In the genomic region with DNA sequence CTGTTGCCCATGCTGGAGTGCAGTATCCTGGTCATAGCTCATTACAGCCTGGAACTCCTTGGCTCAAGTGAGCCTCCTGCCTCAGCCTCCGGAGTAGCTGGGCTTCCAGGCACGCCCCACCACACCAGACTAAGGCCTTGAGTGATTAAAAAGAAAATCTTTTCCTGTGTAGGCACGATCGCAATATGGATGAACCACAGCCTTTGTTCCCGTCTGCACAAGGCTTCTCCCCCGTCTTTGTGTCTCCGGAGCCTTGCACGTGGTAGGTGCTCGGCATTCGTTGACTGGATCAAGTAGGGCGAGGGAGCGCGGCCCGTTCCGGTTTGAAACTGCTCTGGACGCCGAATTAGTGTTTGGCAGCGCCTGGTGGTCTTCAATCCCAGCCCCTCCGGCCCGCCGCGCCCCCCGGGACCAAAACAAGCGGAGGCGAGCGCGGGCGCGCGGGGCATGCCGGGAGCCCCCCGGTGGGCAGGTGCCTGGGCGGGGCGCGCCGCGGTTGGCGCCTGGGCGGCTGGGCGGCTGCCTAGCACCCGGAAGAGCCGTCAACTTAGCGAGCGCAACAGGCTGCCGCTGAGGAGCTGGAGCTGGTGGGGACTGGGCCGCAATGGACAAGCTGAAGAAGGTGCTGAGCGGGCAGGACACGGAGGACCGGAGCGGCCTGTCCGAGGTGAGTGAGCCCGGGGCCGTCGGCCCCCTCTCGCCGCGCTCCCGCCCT, we compare ENCODE assay signal across 8 cellular contexts. TPM values are rescaled to one million over a fixed set of nuclear protein-coding genes. Genes with fewer than 3 reads are reported as not detected.
A peak's percentile ranks its signal among the peaks of the same experiment; 100 is the strongest.
DNase-seq lines count a peak whose midpoint lies in the region; ATAC-seq and TF ChIP-seq lines count a peak whose summit lies in the region.

TSS of gene SFT2D2 (plus strand) at position 529 of the 715 bp plus-strand sequence. CDS start at position 605, 76 bp downstream.

- ATAC-seq in HG02571 (IDR thresholded peaks at IDR 0.05; ENCODE audit: unreplicated experiment) = peak; percentile 80

- H3K4me1 ChIP-seq in cardiac muscle cell (ENCODE audit: low read depth) (peaks cover 15% of the 10 kb centered on the region), transverse colon (peaks cover 6 to 47% (median 28%) of the 10 kb centered on the region in 4 donors)

- DNase-seq in NCI-H1092 (lab: John Stamatoyannopoulos, UW) (peak; percentile 78), SW480 (ENCODE audit: low spot score) (peak; percentile 78), cardiac muscle cell (ENCODE audit: low read depth in 1 of 2, low spot score in 1 of 2) (peak; percentile 78 to 86), pons (ENCODE audit: low spot score) (peak; percentile 64), transverse colon (peak; percentile 84)
- DNase-seq in activated naive CD8-positive, alpha-beta T cell treated with anti-CD3 and anti-CD28 coated beads, Interleukin-2, amount 50 U/mL, for 16 hours (ENCODE audit: low read depth, low spot score) = peak; percentile 51

- TF ChIP-seq CTCF in cardiac muscle cell (IDR thresholded peaks at IDR 0.05; ENCODE audit: low read depth, low read length) (no peak), transverse colon (IDR thresholded peaks at IDR 0.05) (no peak)

- no peak for TF ChIP-seq EP300 in transverse colon (IDR thresholded peaks at IDR 0.05; ENCODE audit: low read depth)

- H3K9me3 ChIP-seq in cardiac muscle cell (ENCODE audit: low read depth) = no peaks in the 10 kb centered on the region
- no peaks in the 10 kb centered on the region for H3K9me3 ChIP-seq in transverse colon

- H3K36me3 ChIP-seq in cardiac muscle cell (peaks cover 5% of the 10 kb centered on the region), transverse colon (no peaks in the 10 kb centered on the region)

- H3K27me3 ChIP-seq in cardiac muscle cell = no peaks in the 10 kb centered on the region
- H3K27me3 ChIP-seq in transverse colon = no peaks in the 10 kb centered on the region

- TF ChIP-seq POLR2A in GM10847 (IDR thresholded peaks at IDR 0.05; ENCODE audit: extremely low read depth, insufficient read length) (peak; percentile 89), transverse colon (IDR thresholded peaks at IDR 0.05) (peak; percentile 78)

- H3K4me3 ChIP-seq in cardiac muscle cell (peak within 1 kb of the TSS; percentile 73), transverse colon (peak within 1 kb of the TSS; percentile 60 to 98 (median 84))

- H3K27ac ChIP-seq in cardiac muscle cell = peak within 1 kb of the TSS; percentile 96
- H3K27ac ChIP-seq in transverse colon = peak within 1 kb of the TSS; percentile 82 to 94 (median 92)

- in situ Hi-C loops in transverse colon (cut with MboI; ENCODE audit: low pct_ligation_motif_present in 1 of 4, low pct_unique_long_range_greater_than_20kb in 1 of 4, low sequenced_read_pairs in 3 of 4) = no loop called here

- intact Hi-C loops in transverse colon (cut with DNase I; ENCODE audit: low total_unique reads) = no loop called here

- WGBS in transverse colon (ENCODE audit: low coverage in 1 of 2), 2 donors = 2 to 5% methylated on average over 18 to 49 of the region's 58 CpGs

RNA-seq across cellular contexts. Expression of gene SFT2D2, which starts in this region (rescaled TPM):
- 12.0 and 20.7 TPM in 2 replicates for total RNA-seq in cardiac muscle cell
- polyA plus RNA-seq in cardiac muscle cell = 25.6 and 32.7 TPM in 2 replicates
- total RNA-seq in transverse colon = 10 to 100 TPM; 19.1 to 51.1 (median 38.2) TPM

Comparison
In these comparisons a context has a peak if more than half of its experiments do, and no peak if none do; other contexts are left out.
1. Peak in every context shown above with its lines: DNase-seq, ATAC-seq, H3K4me3 ChIP-seq and H3K27ac ChIP-seq.